Comparison of ENCODE assay signal across 8 cellular contexts in genomic region chr19:36797786-36798108, GRCh38. TPM values are rescaled to one million over a fixed set of nuclear protein-coding genes. Genes with fewer than 3 reads are reported as not detected.
DNase-seq lines count a peak whose midpoint lies in the region; ATAC-seq and TF ChIP-seq lines count a peak whose summit lies in the region.

No MANE protein-coding gene starts in this region.

- intact Hi-C loops in natural killer cell (cut with micrococcal nuclease) = loop anchor here (1.0 kb wide), 3 partner anchors 24 to 269 kb away; partner anchors contain the start of genes ZNF260 and ZNF790

- peak overlapping the region; percentile 95 to 99 for H3K27ac Mint-ChIP-seq in natural killer cell

- H3K27me3 Mint-ChIP-seq in natural killer cell (ENCODE audit: low read depth in 2 of 2) = no peaks in the 10 kb centered on the region

- H3K27me3 ChIP-seq in ectodermal cell (ENCODE audit: control insufficient read depth, insufficient read depth, low read length, poor library complexity, severe bottlenecking) = no peaks in the 10 kb centered on the region

- DNase-seq in AG09309 (ENCODE audit: low read depth) (no peak), LNCaP clone FGC (ENCODE audit: low read depth) (no peak), natural killer cell (no peak), GM19240 (ENCODE audit: insufficient read length, low spot score) (no peak), MV-4-11 (lab: John Stamatoyannopoulos, UW) (no peak)

- H3K9me3 Mint-ChIP-seq in natural killer cell = peaks cover 0 to 6% of the 10 kb centered on the region in 2 donors

- H3K4me1 ChIP-seq in ectodermal cell (ENCODE audit: control insufficient read depth, insufficient read depth, low read length) = no peaks in the 10 kb centered on the region

- H3K27ac ChIP-seq in ectodermal cell (ENCODE audit: insufficient read depth, low read depth, low read length, poor library complexity, severe bottlenecking) = no peak overlapping the region

- no peaks in the 10 kb centered on the region for H3K36me3 ChIP-seq in ectodermal cell (ENCODE audit: control insufficient read depth, insufficient read depth, low read length)

- H3K4me3 ChIP-seq in AG09309 (ENCODE audit: control insufficient read depth, low read depth, low read length) (peak overlapping the region; percentile 56), LNCaP clone FGC (ENCODE audit: low read depth, low read length) (peak overlapping the region; percentile 76), ectodermal cell (ENCODE audit: insufficient read depth, low read depth, low read length) (peak overlapping the region; percentile 53)

- H3K4me3 Mint-ChIP-seq in natural killer cell = peak overlapping the region; percentile 99

- ATAC-seq in natural killer cell (no peak), GM18520 (IDR thresholded peaks at IDR 0.05; ENCODE audit: unreplicated experiment) (no peak), HG03342 (IDR thresholded peaks at IDR 0.05; ENCODE audit: unreplicated experiment) (no peak)

- H3K36me3 Mint-ChIP-seq in natural killer cell = no peaks in the 10 kb centered on the region

- 12 to 39% methylated on average over 6 to 8 of the region's 9 CpGs for WGBS in ectodermal cell, 2 experiments

- no peak for TF ChIP-seq CTCF in AG09309 (IDR thresholded peaks at IDR 0.05; ENCODE audit: control insufficient read depth, insufficient read depth, low read depth, low read length, missing control alignments)
- no peak for TF ChIP-seq CTCF in LNCaP clone FGC (IDR thresholded peaks at IDR 0.05; ENCODE audit: control insufficient read depth, extremely low read depth, insufficient read depth)
- no peak for TF ChIP-seq CTCF in natural killer cell (IDR thresholded peaks at IDR 0.05)

- peaks cover 2% of the 10 kb centered on the region for H3K9me3 ChIP-seq in ectodermal cell (ENCODE audit: control insufficient read depth, low read length)

- H3K4me1 Mint-ChIP-seq in natural killer cell = peaks cover 3 to 7% of the 10 kb centered on the region in 2 donors

RNA-seq across cellular contexts. Expression of gene ZNF850, which starts 25.1 kb away (rescaled TPM):
- polyA plus RNA-seq in ectodermal cell (2013, experiment 1 of 4) = 9.9 TPM
- polyA plus RNA-seq in ectodermal cell (2013, experiment 2 of 4) = 10.2 TPM
- 4.4 TPM for polyA plus RNA-seq in ectodermal cell (2013, experiment 3 of 4)
- 4.3 TPM for polyA plus RNA-seq in ectodermal cell (2013, experiment 4 of 4)
- 1 to 10 TPM; 1.7 to 4.3 (median 4.2) TPM for total RNA-seq in natural killer cell

RNA-seq across cellular contexts. Expression of gene ZNF790, which starts 40.4 kb away (rescaled TPM):
- 7.1 TPM for polyA plus RNA-seq in ectodermal cell (2013, experiment 1 of 4)
- polyA plus RNA-seq in ectodermal cell (2013, experiment 2 of 4) = 9.8 TPM
- 5.8 TPM for polyA plus RNA-seq in ectodermal cell (2013, experiment 3 of 4)
- 6.4 TPM for polyA plus RNA-seq in ectodermal cell (2013, experiment 4 of 4)
- total RNA-seq in natural killer cell = 1 to 10 TPM; 2.6 to 6.8 (median 5.0) TPM

RNA-seq across cellular contexts. Expression of gene ZNF345, which starts 52.9 kb away (rescaled TPM):
- polyA plus RNA-seq in ectodermal cell (2013, experiment 1 of 4) = 10.1 TPM
- 12.5 TPM for polyA plus RNA-seq in ectodermal cell (2013, experiment 2 of 4)
- 9.9 TPM for polyA plus RNA-seq in ectodermal cell (2013, experiment 3 of 4)
- 10.4 TPM for polyA plus RNA-seq in ectodermal cell (2013, experiment 4 of 4)
- total RNA-seq in natural killer cell = 10 to 100 TPM in 2 of 3 donors, 1 to 10 TPM in 1; 7.1 to 19.5 (median 10.0) TPM
